In genomic region chr2:189783451-189783926, GRCh38 we compare ENCODE assay signal across 8 cellular contexts. TPM values are rescaled to one million over a fixed set of nuclear protein-coding genes. Genes with fewer than 3 reads are reported as not detected.
DNase-seq lines count a peak whose midpoint lies in the region; ATAC-seq and TF ChIP-seq lines count a peak whose summit lies in the region.

No MANE protein-coding gene starts in this region.

- CTCF ChIA-PET in activated CD8-positive, alpha-beta memory T cell treated with anti-CD3 and anti-CD28 coated beads, Interleukin-2, amount 10 ng/mL, durations not matched to agents 7 days and 5 days (lab: Charles Lee) = interaction anchor here (1.0 to 1.3 kb wide), 3 partner anchors 15 to 21 kb away, joined by 3 to 7 read pairs (median 6); partner anchors contain the start of gene OSGEPL1

- ATAC-seq in activated CD8-positive, alpha-beta memory T cell treated with anti-CD3 and anti-CD28 coated beads, Interleukin-2, amount 10 ng/mL, durations not matched to agents 7 days and 5 days = peak; percentile 5
- peak; percentile 15 for ATAC-seq in HG02610 (IDR thresholded peaks at IDR 0.05; ENCODE audit: unreplicated experiment)
- ATAC-seq in GM19467 (IDR thresholded peaks at IDR 0.05; ENCODE audit: unreplicated experiment) = no peak

- H3K4me1 ChIP-seq in skeletal muscle tissue (ENCODE audit: control insufficient read depth in 3 of 3, insufficient read depth in 3 of 3, low read length in 3 of 3) = peaks cover 13 to 24% (median 17%) of the 10 kb centered on the region in 3 donors

- H3K27ac ChIP-seq in angular gyrus (ENCODE audit: low read depth, low read length) (peak overlapping the region; percentile 90), skeletal muscle tissue (ENCODE audit: low read depth, low read length) (peak overlapping the region; percentile 90)

- peak overlapping the region; percentile 93 to 97 (median 96) for H3K9ac ChIP-seq in skeletal muscle tissue (ENCODE audit: low read depth in 1 of 3, low read length in 3 of 3)

- H3K9me3 ChIP-seq in iPS-18c (ENCODE audit: control insufficient read depth, insufficient read depth, low read length) (no peaks in the 10 kb centered on the region), skeletal muscle tissue (ENCODE audit: control insufficient read depth in 3 of 3, low read length in 3 of 3) (no peaks in the 10 kb centered on the region)

- peaks cover 54% of the 10 kb centered on the region for H3K4me1 Mint-ChIP-seq in activated CD8-positive, alpha-beta memory T cell treated with anti-CD3 and anti-CD28 coated beads, Interleukin-2, amount 10 ng/mL, durations not matched to agents 7 days and 5 days

- no peaks in the 10 kb centered on the region for H3K27me3 Mint-ChIP-seq in activated CD8-positive, alpha-beta memory T cell treated with anti-CD3 and anti-CD28 coated beads, Interleukin-2, amount 10 ng/mL, durations not matched to agents 7 days and 5 days

- peaks cover 13 to 25% (median 21%) of the 10 kb centered on the region in 3 donors for H3K36me3 ChIP-seq in skeletal muscle tissue (ENCODE audit: control insufficient read depth in 3 of 3, insufficient read depth in 3 of 3, low read length in 3 of 3)

- peaks cover 51% of the 10 kb centered on the region for H3K36me3 Mint-ChIP-seq in activated CD8-positive, alpha-beta memory T cell treated with anti-CD3 and anti-CD28 coated beads, Interleukin-2, amount 10 ng/mL, durations not matched to agents 7 days and 5 days

- DNase-seq in activated CD8-positive, alpha-beta memory T cell treated with anti-CD3 and anti-CD28 coated beads, Interleukin-2, amount 10 ng/mL, durations not matched to agents 7 days and 5 days = no peak
- DNase-seq in activated CD8-positive, alpha-beta memory T cell treated with anti-CD3 and anti-CD28 coated beads, Interleukin-2, amount 50 U/mL, for 4 hours = no peak
- DNase-seq in NB4 (ENCODE audit: low read depth) = peak; percentile 61

- no peak for TF ChIP-seq CTCF in NB4 (IDR thresholded peaks at IDR 0.05; ENCODE audit: low read depth, low read length)

- TF ChIP-seq POLR2A in NB4 (IDR thresholded peaks at IDR 0.05; ENCODE audit: extremely low read depth, insufficient read length) = no peak

- H3K9me3 Mint-ChIP-seq in activated CD8-positive, alpha-beta memory T cell treated with anti-CD3 and anti-CD28 coated beads, Interleukin-2, amount 10 ng/mL, durations not matched to agents 7 days and 5 days (ENCODE audit: low read depth) = no peaks in the 10 kb centered on the region

- H3K27ac Mint-ChIP-seq in activated CD8-positive, alpha-beta memory T cell treated with anti-CD3 and anti-CD28 coated beads, Interleukin-2, amount 10 ng/mL, durations not matched to agents 7 days and 5 days = peak overlapping the region; percentile 97

- H3K4me3 Mint-ChIP-seq in activated CD8-positive, alpha-beta memory T cell treated with anti-CD3 and anti-CD28 coated beads, Interleukin-2, amount 10 ng/mL, durations not matched to agents 7 days and 5 days = peak overlapping the region; percentile 93

- peak overlapping the region; percentile 76 for H3K4me3 ChIP-seq in NB4 (ENCODE audit: low read depth, low read length)
- H3K4me3 ChIP-seq in iPS-18c (ENCODE audit: insufficient read depth, low read depth, low read length) = peak overlapping the region; percentile 93
- peak overlapping the region; percentile 93 to 98 (median 93) for H3K4me3 ChIP-seq in skeletal muscle tissue (ENCODE audit: low read length in 3 of 3)

- no peaks in the 10 kb centered on the region for H3K27me3 ChIP-seq in skeletal muscle tissue (ENCODE audit: control insufficient read depth in 3 of 3, insufficient read depth in 3 of 3, low read length in 3 of 3)

RNA-seq across cellular contexts. Expression of gene ORMDL1, which starts 0.7 kb away (rescaled TPM):
- total RNA-seq in activated CD8-positive, alpha-beta memory T cell treated with anti-CD3 and anti-CD28 coated beads, Interleukin-2, amount 10 ng/mL, durations not matched to agents 7 days and 5 days = 10 to 100 TPM; 62.0 to 76.7 TPM
- total RNA-seq in skeletal muscle tissue = 29.7 TPM

RNA-seq across cellular contexts. Expression of gene PMS1, which starts 0.8 kb away (rescaled TPM):
- total RNA-seq in activated CD8-positive, alpha-beta memory T cell treated with anti-CD3 and anti-CD28 coated beads, Interleukin-2, amount 10 ng/mL, durations not matched to agents 7 days and 5 days = 10 to 100 TPM; 40.9 to 42.1 TPM
- 39.1 TPM for total RNA-seq in skeletal muscle tissue

RNA-seq across cellular contexts. Expression of gene OSGEPL1, which starts 20.9 kb away (rescaled TPM):
- 10 to 100 TPM in 1 of 2 experiments, 1 to 10 TPM in 1; 10.0 to 11.3 TPM for total RNA-seq in activated CD8-positive, alpha-beta memory T cell treated with anti-CD3 and anti-CD28 coated beads, Interleukin-2, amount 10 ng/mL, durations not matched to agents 7 days and 5 days
- total RNA-seq in skeletal muscle tissue = 15.1 TPM
